In genomic region chr2:165055081-165055879, GRCh38 we compare ENCODE assay signal across 11 cellular contexts.
DNase-seq lines count a peak whose midpoint lies in the region; ATAC-seq and TF ChIP-seq lines count a peak whose summit lies in the region.
"Had no signal": no experiment of that assay in that cellular context is flagged by ENCODE, and none has a peak within 500 bp of the region (broad histone marks: within the 10 kb centered on the region; RNA-seq: fewer than 3 reads in every experiment).

No MANE protein-coding gene starts in this region.

- no peak overlapping the region for H3K27ac ChIP-seq in right cardiac atrium (ENCODE audit: low read length)

- H3K9me3 ChIP-seq in right cardiac atrium (ENCODE audit: control insufficient read depth, low read length) = no peaks in the 10 kb centered on the region

- H3K27me3 ChIP-seq in right cardiac atrium (ENCODE audit: control insufficient read depth, insufficient read depth) = no peaks in the 10 kb centered on the region

- H3K4me1 ChIP-seq in right cardiac atrium (ENCODE audit: control insufficient read depth, insufficient read depth, low read length) = no peaks in the 10 kb centered on the region

- H3K4me3 ChIP-seq in right cardiac atrium (ENCODE audit: low read length) = no peak overlapping the region

- no peaks in the 10 kb centered on the region for H3K36me3 Mint-ChIP-seq in activated T-cell treated with anti-CD3 and anti-CD28 coated beads, Interleukin-2, amount 50 U/mL, for 72 hours (ENCODE audit: insufficient read depth in 2 of 2)
- no peaks in the 10 kb centered on the region for H3K36me3 Mint-ChIP-seq in T-helper 2 cell treated with Interferon-gamma antibody and Interleukin-4, amounts not matched to agents 5 μg/mL and 100 μg/mL, for 36 hours (ENCODE audit: low read depth)
- no peaks in the 10 kb centered on the region for H3K36me3 Mint-ChIP-seq in type B pancreatic cell

- WGBS in right cardiac atrium = 26% methylated on average over 6 of the region's 6 CpGs

- peak in 1 of 2 donors; percentile 3 for DNase-seq in activated T-cell treated with anti-CD3 and anti-CD28 coated beads, Interleukin-2, amount 50 U/mL, for 72 hours
- no peak for DNase-seq in activated T-cell treated with anti-CD3 and anti-CD28 coated beads, Interleukin-2, amount 50 U/mL, for 1 hour
- peak; percentile 67 for DNase-seq in T-helper 2 cell treated with Interferon-gamma antibody and Interleukin-4, amounts not matched to agents 5 μg/mL and 100 μg/mL, for 36 hours (ENCODE audit: low spot score)
- DNase-seq in right cardiac atrium (no peak), type B pancreatic cell (ENCODE audit: extremely low spot score, unreplicated experiment) (no peak), HK-2 (ENCODE audit: unreplicated experiment) (no peak), SHP77 treated with DMSO at 0.1 percent for 48 hours (lab: John Stamatoyannopoulos, UW) (no peak)
- DNase-seq: NCI-H1694 had no signal

- H3K9me3 Mint-ChIP-seq in activated T-cell treated with anti-CD3 and anti-CD28 coated beads, Interleukin-2, amount 50 U/mL, for 72 hours = no peaks in the 10 kb centered on the region
- no peaks in the 10 kb centered on the region for H3K9me3 Mint-ChIP-seq in T-helper 2 cell treated with Interferon-gamma antibody and Interleukin-4, amounts not matched to agents 5 μg/mL and 100 μg/mL, for 36 hours
- no peaks in the 10 kb centered on the region for H3K9me3 Mint-ChIP-seq in type B pancreatic cell
- H3K9me3 Mint-ChIP-seq: dendritic cell treated with granulocyte-macrophage colony-stimulating factor and Interleukin-4, amounts not matched to agents 40 ng/mL and 50 ng/mL, for 4 days had no signal

- no peak overlapping the region for H3K27ac Mint-ChIP-seq in activated T-cell treated with anti-CD3 and anti-CD28 coated beads, Interleukin-2, amount 50 U/mL, for 72 hours
- H3K27ac Mint-ChIP-seq in T-helper 2 cell treated with Interferon-gamma antibody and Interleukin-4, amounts not matched to agents 5 μg/mL and 100 μg/mL, for 36 hours = no peak overlapping the region
- peak overlapping the region; percentile 10 for H3K27ac Mint-ChIP-seq in type B pancreatic cell
- H3K27ac Mint-ChIP-seq: dendritic cell treated with granulocyte-macrophage colony-stimulating factor and Interleukin-4, amounts not matched to agents 40 ng/mL and 50 ng/mL, for 4 days had no signal

- peaks cover 18% of the 10 kb centered on the region for H3K27me3 Mint-ChIP-seq in activated T-cell treated with anti-CD3 and anti-CD28 coated beads, Interleukin-2, amount 50 U/mL, for 72 hours (ENCODE audit: low read depth)
- peaks cover 14% of the 10 kb centered on the region for H3K27me3 Mint-ChIP-seq in T-helper 2 cell treated with Interferon-gamma antibody and Interleukin-4, amounts not matched to agents 5 μg/mL and 100 μg/mL, for 36 hours (ENCODE audit: low read depth)
- no peaks in the 10 kb centered on the region for H3K27me3 Mint-ChIP-seq in type B pancreatic cell
- H3K27me3 Mint-ChIP-seq: dendritic cell treated with granulocyte-macrophage colony-stimulating factor and Interleukin-4, amounts not matched to agents 40 ng/mL and 50 ng/mL, for 4 days had no signal

- intact Hi-C loops in right cardiac atrium (cut with DNase I) = no loop called here

- ATAC-seq in activated T-cell treated with anti-CD3 and anti-CD28 coated beads, Interleukin-2, amount 50 U/mL, for 72 hours (replicated peaks in 1 of 2) = peak; percentile 85
- ATAC-seq in right cardiac atrium = peak; percentile 64 to 90
- ATAC-seq in GM18498 (IDR thresholded peaks at IDR 0.05; ENCODE audit: unreplicated experiment) = no peak
- ATAC-seq: sciatic nerve had no signal

- H3K4me1 Mint-ChIP-seq in activated T-cell treated with anti-CD3 and anti-CD28 coated beads, Interleukin-2, amount 50 U/mL, for 72 hours (ENCODE audit: low read depth) = peaks cover 16% of the 10 kb centered on the region
- peaks cover 15% of the 10 kb centered on the region for H3K4me1 Mint-ChIP-seq in T-helper 2 cell treated with Interferon-gamma antibody and Interleukin-4, amounts not matched to agents 5 μg/mL and 100 μg/mL, for 36 hours (ENCODE audit: low read depth)
- H3K4me1 Mint-ChIP-seq in type B pancreatic cell (ENCODE audit: unreplicated experiment) = peaks cover 18% of the 10 kb centered on the region

- no peak overlapping the region for H3K4me3 Mint-ChIP-seq in activated T-cell treated with anti-CD3 and anti-CD28 coated beads, Interleukin-2, amount 50 U/mL, for 72 hours
- no peak overlapping the region for H3K4me3 Mint-ChIP-seq in T-helper 2 cell treated with Interferon-gamma antibody and Interleukin-4, amounts not matched to agents 5 μg/mL and 100 μg/mL, for 36 hours
- H3K4me3 Mint-ChIP-seq in type B pancreatic cell = no peak overlapping the region
- H3K4me3 Mint-ChIP-seq: dendritic cell treated with granulocyte-macrophage colony-stimulating factor and Interleukin-4, amounts not matched to agents 40 ng/mL and 50 ng/mL, for 4 days had no signal

- TF ChIP-seq CTCF in type B pancreatic cell (conservative IDR thresholded peaks at IDR 0.05) = no peak
